ENCODE assay signal across 8 cellular contexts in genomic region chr2:68251187-68251854, GRCh38. TPM values are rescaled to one million over a fixed set of nuclear protein-coding genes. Genes with fewer than 3 reads are reported as not detected.
DNase-seq lines count a peak whose midpoint lies in the region; ATAC-seq, FAIRE-seq and TF ChIP-seq lines count a peak whose summit lies in the region.

No MANE protein-coding gene starts in this region.

- peak overlapping the region; percentile 95 for H3K4me3 Mint-ChIP-seq in neural progenitor cell

- no peak for TF ChIP-seq POLR2A in H54 (IDR thresholded peaks at IDR 0.05; ENCODE audit: low read depth, low read length)

- H3K36me3 ChIP-seq in RWPE2 (ENCODE audit: low read depth) (peaks cover 14% of the 10 kb centered on the region), neural progenitor cell (no peaks in the 10 kb centered on the region), subcutaneous abdominal adipose tissue (ENCODE audit: control insufficient read depth in 5 of 5, insufficient read depth in 5 of 5, low read length in 5 of 5) (peaks cover 0 to 3% (median 0%) of the 10 kb centered on the region in 5 donors)

- H3K9ac ChIP-seq in neural progenitor cell (peak overlapping the region; percentile 66), subcutaneous abdominal adipose tissue (ENCODE audit: low read length in 5 of 5) (peak overlapping the region; percentile 51 to 93 (median 89))

- peak overlapping the region; percentile 87 for H3K27ac ChIP-seq in RWPE2 (ENCODE audit: poor library complexity, severe bottlenecking)
- peak overlapping the region; percentile 86 for H3K27ac ChIP-seq in neural progenitor cell
- peak overlapping the region; percentile 94 for H3K27ac ChIP-seq in subcutaneous abdominal adipose tissue (ENCODE audit: low read depth, low read length)

- H3K4me1 ChIP-seq in RWPE2 (ENCODE audit: insufficient read depth, poor library complexity, severe bottlenecking) (peaks cover 35% of the 10 kb centered on the region), neural progenitor cell (peaks cover 44% of the 10 kb centered on the region), subcutaneous abdominal adipose tissue (ENCODE audit: control insufficient read depth in 5 of 5, insufficient read depth in 5 of 5, low read length in 5 of 5) (peaks cover 5 to 68% (median 57%) of the 10 kb centered on the region in 5 donors)

- FAIRE-seq in H54 (lab: Jason Lieb, UNC), result peak; percentile 92

- peak; percentile 73 for ATAC-seq in RWPE2 (ENCODE audit: low read depth)

- H3K4me3 ChIP-seq in RWPE2 (ENCODE audit: severe bottlenecking), result peak overlapping the region; percentile 73
- peak overlapping the region; percentile 96 for H3K4me3 ChIP-seq in neural progenitor cell
- H3K4me3 ChIP-seq in subcutaneous abdominal adipose tissue (ENCODE audit: low read depth in 1 of 5, low read length in 5 of 5), result peak overlapping the region; percentile 85 to 98 (median 89)

- H3K4me2 ChIP-seq in neural progenitor cell, result peak overlapping the region; percentile 74

- TF ChIP-seq CTCF in RWPE2 (IDR thresholded peaks at IDR 0.05; ENCODE audit: poor library complexity, severe bottlenecking), result peak; percentile 78
- peak; percentile 68 for TF ChIP-seq CTCF in neural progenitor cell (IDR thresholded peaks at IDR 0.05)

- peaks cover 4% of the 10 kb centered on the region for H3K27me3 Mint-ChIP-seq in neural progenitor cell (ENCODE audit: insufficient read depth, low read depth)

- peaks cover 17% of the 10 kb centered on the region for H3F3A ChIP-seq in neural progenitor cell (ENCODE audit: low read depth)

- DNase-seq in ELF-1 (ENCODE audit: low read depth, low spot score) (peak; percentile 85), H54 (ENCODE audit: insufficient read length, low spot score) (peak; percentile 35), LoVo (ENCODE audit: low spot score) (peak; percentile 86), RWPE2 (ENCODE audit: low spot score) (peak; percentile 64), fibroblast of the conjunctiva (ENCODE audit: low read depth) (peak; percentile 59), neural progenitor cell (ENCODE audit: low spot score) (peak; percentile 89)
- DNase-seq in activated effector memory CD4-positive, alpha-beta T cell treated with anti-CD3 and anti-CD28 coated beads, Interleukin-2, amount 50 U/mL, for 16 hours, result peak; percentile 90

- peaks cover 27% of the 10 kb centered on the region for H3K4me1 Mint-ChIP-seq in neural progenitor cell

- H3K9me3 ChIP-seq in RWPE2 (ENCODE audit: severe bottlenecking) (no peaks in the 10 kb centered on the region), neural progenitor cell (ENCODE audit: low read depth) (no peaks in the 10 kb centered on the region), subcutaneous abdominal adipose tissue (ENCODE audit: control insufficient read depth in 5 of 5, low read length in 5 of 5) (no peaks in the 10 kb centered on the region)

- peak overlapping the region; percentile 23 for H2AFZ ChIP-seq in neural progenitor cell (replicated peaks)

- peaks cover 50% of the 10 kb centered on the region for H4K20me1 ChIP-seq in neural progenitor cell (ENCODE audit: low read depth)

- H3K27me3 ChIP-seq in RWPE2 (ENCODE audit: insufficient read depth, poor library complexity, severe bottlenecking) (no peaks in the 10 kb centered on the region), neural progenitor cell (no peaks in the 10 kb centered on the region), subcutaneous abdominal adipose tissue (ENCODE audit: control insufficient read depth in 5 of 5, insufficient read depth in 4 of 5, low read length in 5 of 5) (no peaks in the 10 kb centered on the region)

- peak overlapping the region; percentile 95 for H3K27ac Mint-ChIP-seq in neural progenitor cell

- H3K79me2 ChIP-seq in neural progenitor cell (ENCODE audit: low read depth), result peaks cover 73% of the 10 kb centered on the region

- no peaks in the 10 kb centered on the region for H3K9me3 Mint-ChIP-seq in neural progenitor cell

- H3K36me3 Mint-ChIP-seq in neural progenitor cell, result no peaks in the 10 kb centered on the region

RNA-seq across cellular contexts. Expression of gene PPP3R1, which starts 1.0 kb away (rescaled TPM):
- total RNA-seq in neural progenitor cell (ENCODE audit: low replicate concordance), result 29.1 and 41.4 TPM in 2 replicates

Comparison
In these comparisons a context has a peak if more than half of its experiments do, and no peak if none do; other contexts are left out.
1. Peak in every context shown above with its lines: DNase-seq, ATAC-seq, H3K4me3 ChIP-seq and H3K27ac ChIP-seq.
2. DNase-seq: peak in every context shown above with its lines; median percentile 90 in activated effector memory CD4-positive, alpha-beta T cell treated with anti-CD3 and anti-CD28 coated beads, Interleukin-2, amount 50 U/mL, for 16 hours; 89 in neural progenitor cell; 86 in LoVo; 85 in ELF-1; 64 in RWPE2; 59 in fibroblast of the conjunctiva; 35 in H54.